Comparison of ENCODE assay signal across 9 cellular contexts in genomic region chr9:113375057-113376023, GRCh38. TPM values are rescaled to one million over a fixed set of nuclear protein-coding genes. Genes with fewer than 3 reads are reported as not detected.
DNase-seq lines count a peak whose midpoint lies in the region; ATAC-seq and TF ChIP-seq lines count a peak whose summit lies in the region.
"Had no signal": no experiment of that assay in that cellular context is flagged by ENCODE, and none has a peak within 500 bp of the region (broad histone marks: within the 10 kb centered on the region; RNA-seq: fewer than 3 reads in every experiment).

No MANE protein-coding gene starts in this region.

- H3K27me3 ChIP-seq in ascending aorta (no peaks in the 10 kb centered on the region), lower lobe of right lung (ENCODE audit: low read depth) (no peaks in the 10 kb centered on the region)
- H3K27me3 ChIP-seq: cardiac muscle cell had no signal

- CTCF ChIA-PET in HEK293 (lab: Yijun Ruan, JAX) = interaction anchor here (0.6 to 1.1 kb wide), 3 partner anchors 20 to 67 kb away, joined by 4 to 5 read pairs (median 4); partner anchors contain the start of gene WDR31

- TF ChIP-seq CTCF in 22Rv1 (IDR thresholded peaks at IDR 0.05) (no peak), HEK293 (tag by site-specific recombination; IDR thresholded peaks at IDR 0.05) (no peak), ascending aorta (IDR thresholded peaks at IDR 0.05) (no peak), lower lobe of right lung (IDR thresholded peaks at IDR 0.05) (no peak)

- no peak for DNase-seq in ascending aorta (ENCODE audit: low spot score in 2 of 2)
- DNase-seq in lower lobe of right lung = no peak
- DNase-seq in DMS53 (lab: John Stamatoyannopoulos, UW) = no peak
- no peak for DNase-seq in substantia nigra (lab: John Stamatoyannopoulos, UW)
- DNase-seq in NCI-H1694 treated with DMSO at 0.1 percent for 48 hours (lab: John Stamatoyannopoulos, UW) = no peak

- H3K4me1 ChIP-seq in HEK293 (ENCODE audit: control insufficient read depth, insufficient read depth, low read length) = peaks cover 3% of the 10 kb centered on the region; the same call in 1 of the 2 replicates
- H3K4me1 ChIP-seq in ascending aorta = peaks cover 6 to 8% of the 10 kb centered on the region in 2 donors
- H3K4me1 ChIP-seq in lower lobe of right lung = no peaks in the 10 kb centered on the region

- H3K27ac ChIP-seq in 22Rv1 (peak overlapping the region; percentile 83), HEK293 (ENCODE audit: extremely low read depth, low read depth, low read length) (no peak overlapping the region), ascending aorta (no peak overlapping the region), lower lobe of right lung (no peak overlapping the region), substantia nigra (ENCODE audit: low read depth, low read length, poor library complexity, severe bottlenecking) (no peak overlapping the region)

- H3K9me3 ChIP-seq in HEK293 (ENCODE audit: control insufficient read depth, insufficient read depth, low read depth, low read length) (no peaks in the 10 kb centered on the region), ascending aorta (no peaks in the 10 kb centered on the region), lower lobe of right lung (no peaks in the 10 kb centered on the region)

- ATAC-seq in lower lobe of right lung = peak in 1 of 2 donors; percentile 10
- no peak for ATAC-seq in GM19467 (IDR thresholded peaks at IDR 0.05; ENCODE audit: unreplicated experiment)

- POLR2A ChIA-PET in HEK293 (lab: Yijun Ruan, JAX) = interaction anchor here (0.5 to 2.0 kb wide), 6 partner anchors 19 to 35 kb away, joined by 3 to 20 read pairs (median 5); partner anchors contain the start of genes ALAD and WDR31

- H3K36me3 ChIP-seq in HEK293 (ENCODE audit: control insufficient read depth in 2 of 2, insufficient read depth in 1 of 2, low read length in 2 of 2) = peaks cover 0 to 32% of the 10 kb centered on the region in 2 experiments; a peak in 2 of 3 replicates
- H3K36me3 ChIP-seq in ascending aorta = peaks cover 9 to 19% of the 10 kb centered on the region in 2 donors
- H3K36me3 ChIP-seq in lower lobe of right lung = peaks cover 9% of the 10 kb centered on the region

- H3K4me3 ChIP-seq in HEK293 (ENCODE audit: low read depth, low read length) = no peak overlapping the region
- H3K4me3 ChIP-seq in ascending aorta = peak overlapping the region; percentile 70 to 88
- peak overlapping the region; percentile 74 for H3K4me3 ChIP-seq in lower lobe of right lung

- intact Hi-C loops in ascending aorta (cut with DNase I) (loop anchor here (2.0 to 5.0 kb wide), 2 partner anchors 25 to 33 kb away; partner anchors contain the start of genes ALAD and WDR31), lower lobe of right lung (cut with DNase I) (no loop called here)

TF ChIP-seq in HEK293, 187 proteins besides CTCF, POLR2A, EP300 and RAD21:
- TF ChIP-seq ZNF514 (tag by site-specific recombination; IDR thresholded peaks at IDR 0.05) (no peak), HOXD13 (CRISPR knock-in tag; IDR thresholded peaks at IDR 0.05; ENCODE audit: borderline replicate concordance) (no peak), ZNF792 (tag by site-specific recombination; IDR thresholded peaks at IDR 0.05) (no peak), ZNF16 (tag by site-specific recombination; IDR thresholded peaks at IDR 0.05; ENCODE audit: low read depth) (no peak), SP2 (tag by site-specific recombination; IDR thresholded peaks at IDR 0.05) (no peak), ZNF121 (tag by site-specific recombination; IDR thresholded peaks at IDR 0.05) (0 out of 2 replicates have a peak, but pooled peaks have one; percentile 35), ZNF623 (tag by site-specific recombination; IDR thresholded peaks at IDR 0.05) (peak; percentile 94)
TF ChIP-seq in HEK293: peak in this region for 2.

RNA-seq across cellular contexts. Expression of gene HDHD3, which starts 1.4 kb away (rescaled TPM):
- total RNA-seq in ascending aorta (16.5 TPM), lower lobe of right lung (9.3 TPM)

RNA-seq across cellular contexts. Expression of gene ALAD, which starts 25.7 kb away (rescaled TPM):
- 71.4 TPM for total RNA-seq in ascending aorta
- total RNA-seq in lower lobe of right lung = 32.7 TPM

RNA-seq across cellular contexts. Expression of gene BSPRY, which starts 26.0 kb away (rescaled TPM):
- total RNA-seq in ascending aorta = not detected
- total RNA-seq in lower lobe of right lung = 8.4 TPM

RNA-seq across cellular contexts. Expression of gene POLE3, which starts 35.1 kb away (rescaled TPM):
- total RNA-seq in ascending aorta (17.5 TPM), lower lobe of right lung (29.7 TPM)

RNA-seq across cellular contexts. Expression of gene C9orf43, which starts 35.2 kb away (rescaled TPM):
- total RNA-seq in ascending aorta (not detected), lower lobe of right lung (0.35 TPM)
